Comparison of ENCODE assay signal across 29 cellular contexts in the genomic region with DNA sequence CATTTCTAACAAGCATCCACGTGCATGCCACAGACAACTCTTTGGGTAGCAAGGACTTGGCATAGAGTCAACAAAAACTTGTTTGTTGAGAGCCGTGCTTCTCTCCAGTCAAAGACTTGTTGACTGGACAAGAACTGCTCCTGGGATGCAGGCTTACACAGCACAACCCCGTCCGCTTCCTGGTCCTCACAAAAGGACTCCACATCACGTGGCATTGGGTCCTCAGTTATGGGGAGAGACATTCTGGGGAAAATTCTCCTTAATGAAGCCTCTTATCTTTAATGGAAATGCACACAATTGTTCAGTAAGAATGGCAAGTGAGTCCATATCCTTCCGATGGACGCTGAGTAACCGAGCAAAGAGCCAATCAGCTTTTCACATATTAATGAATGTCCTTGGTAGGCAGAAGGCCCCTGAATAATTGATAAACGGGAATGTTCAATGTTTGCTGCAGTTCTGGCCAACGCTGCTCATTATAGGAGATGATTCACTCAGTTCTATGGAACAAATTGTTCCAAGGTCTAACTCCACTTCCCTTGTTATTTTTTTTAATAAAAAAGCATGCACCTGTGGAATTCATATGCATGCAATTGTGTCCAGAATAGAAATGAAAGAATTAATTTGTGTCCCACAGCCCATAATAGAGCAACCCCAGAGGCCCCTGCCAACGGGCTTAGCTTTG.
DNase-seq lines count a peak whose midpoint lies in the region; ATAC-seq, FAIRE-seq and TF ChIP-seq lines count a peak whose summit lies in the region.
"Had no signal": no experiment of that assay in that cellular context is flagged by ENCODE, and none has a peak within 500 bp of the region (broad histone marks: within the 10 kb centered on the region; RNA-seq: fewer than 3 reads in every experiment).

No MANE protein-coding gene starts in this region.

- H3K4me2 ChIP-seq in keratinocyte (ENCODE audit: control insufficient read depth, extremely low read depth, insufficient read depth, low read depth, low read length) (peak overlapping the region; percentile 30), skeletal muscle satellite cell (ENCODE audit: low read length) (peak overlapping the region; percentile 26)
- H3K4me2 ChIP-seq: KMS-11 had no signal

- no peaks in the 10 kb centered on the region for H3K9me1 ChIP-seq in keratinocyte (ENCODE audit: control insufficient read depth, extremely low read depth, insufficient read depth, low read length)

- H3K4me3 ChIP-seq in heart left ventricle (no peak overlapping the region), colonic mucosa (no peak overlapping the region), keratinocyte (ENCODE audit: control insufficient read depth in 2 of 3, extremely low read depth in 1 of 3, insufficient read depth in 2 of 3, low read depth in 1 of 3, low read length in 3 of 3) (no peak overlapping the region), skeletal muscle satellite cell (ENCODE audit: low read length) (no peak overlapping the region)
- H3K4me3 ChIP-seq: SJCRH30, stomach, upper lobe of right lung had no signal

- H3K79me2 ChIP-seq in keratinocyte (ENCODE audit: control insufficient read depth, insufficient read depth, low read length): no peaks in the 10 kb centered on the region

- H3K4me1 ChIP-seq in heart left ventricle (peaks cover 0 to 19% (median 0%) of the 10 kb centered on the region in 12 donors), colonic mucosa (peaks cover 19% of the 10 kb centered on the region), keratinocyte (ENCODE audit: control insufficient read depth, extremely low read depth, insufficient read depth, low read length) (peaks cover 47% of the 10 kb centered on the region), skeletal muscle satellite cell (ENCODE audit: control insufficient read depth, insufficient read depth, low read length) (peaks cover 73% of the 10 kb centered on the region)
- H3K4me1 ChIP-seq: SJCRH30 had no signal

- H4K20me1 ChIP-seq in keratinocyte (ENCODE audit: control insufficient read depth, extremely low read depth, insufficient read depth, low read length): no peaks in the 10 kb centered on the region

- intact Hi-C loops in heart left ventricle (cut with DNase I): no loop called here
- intact Hi-C loops in Right ventricle myocardium superior (cut with DNase I): no loop called here
- intact Hi-C loops in colonic mucosa (cut with DNase I): no loop called here

- DNase-seq in heart left ventricle (no peak), Right ventricle myocardium superior (no peak), colonic mucosa (no peak), keratinocyte (ENCODE audit: low read depth, low spot score) (no peak), ecto neural progenitor cell (ENCODE audit: low spot score) (no peak)
- DNase-seq: activated naive CD4-positive, alpha-beta T cell treated with anti-CD3 and anti-CD28 coated beads, Interleukin-2, amount 50 U/mL, for 16 hours; activated T-cell treated with anti-CD3 and anti-CD28 coated beads, Interleukin-2, amount 50 U/mL, for 48 hours; aorta; Caco-2; DND-41; NCI-H187; NCI-H82; OCI-M1; retina; SJCRH30; stomach; T-cell; upper lobe of right lung had no signal

- H3K9me3 ChIP-seq in heart left ventricle (peaks cover 0 to 5% (median 0%) of the 10 kb centered on the region in 12 donors), colonic mucosa (no peaks in the 10 kb centered on the region), keratinocyte (ENCODE audit: control insufficient read depth, low read depth, low read length) (no peaks in the 10 kb centered on the region), skeletal muscle satellite cell (replicated peaks; ENCODE audit: low read length) (no peaks in the 10 kb centered on the region)
- H3K9me3 ChIP-seq: stomach had no signal

- H2AFZ ChIP-seq in keratinocyte (ENCODE audit: control insufficient read depth, low read length): no peak overlapping the region

- H3K36me3 ChIP-seq in heart left ventricle (no peaks in the 10 kb centered on the region), colonic mucosa (no peaks in the 10 kb centered on the region), keratinocyte (ENCODE audit: control insufficient read depth in 2 of 2, extremely low read depth in 1 of 2, insufficient read depth in 2 of 2, low read length in 2 of 2) (no peaks in the 10 kb centered on the region), skeletal muscle satellite cell (ENCODE audit: insufficient read depth, low read length) (no peaks in the 10 kb centered on the region)
- H3K36me3 ChIP-seq: SJCRH30, stomach, upper lobe of right lung had no signal

- no peak overlapping the region for H3K9ac ChIP-seq in colonic mucosa (ENCODE audit: low read depth in 2 of 2, low read length in 2 of 2)
- no peak overlapping the region for H3K9ac ChIP-seq in keratinocyte (ENCODE audit: control insufficient read depth, extremely low read depth, insufficient read depth, low read length)
- peak overlapping the region; percentile 41 for H3K9ac ChIP-seq in skeletal muscle satellite cell (ENCODE audit: low read depth, low read length)
- H3K9ac ChIP-seq: KMS-11 had no signal

- FAIRE-seq in keratinocyte (lab: Jason Lieb, UNC): peak; percentile 57
- FAIRE-seq: A204.1, colon, endometrium, GM12891, islet of Langerhans, TTC549 had no signal

- TF ChIP-seq CTCF in heart left ventricle (IDR thresholded peaks at IDR 0.05) (no peak), colonic mucosa (IDR thresholded peaks at IDR 0.05) (no peak), keratinocyte (optimal IDR thresholded peaks at IDR 0.05 in 1 of 3, IDR thresholded peaks at IDR 0.05 in 1 of 3, conservative IDR thresholded peaks at IDR 0.05 in 1 of 3; ENCODE audit: extremely low read depth in 1 of 3, insufficient read depth in 2 of 3, low read length in 3 of 3) (no peak)

- dilution Hi-C loops in keratinocyte (cut with MboI; ENCODE audit: extremely low pct_ligation_motif_present, low sequenced_read_pairs): no loop called here

- ATAC-seq in heart left ventricle (peak in 3 of 4 donors; percentile 35 to 57 (median 36)), Right ventricle myocardium superior (ENCODE audit: poor library complexity) (no peak), HG03175 (IDR thresholded peaks at IDR 0.05; ENCODE audit: unreplicated experiment) (no peak), HG03521 (IDR thresholded peaks at IDR 0.05; ENCODE audit: unreplicated experiment) (no peak)
- ATAC-seq: HCT116, T-cell, upper lobe of right lung had no signal

- H3K27ac ChIP-seq in heart left ventricle (no peak overlapping the region), colonic mucosa (peak overlapping the region; percentile 39), keratinocyte (ENCODE audit: control insufficient read depth, insufficient read depth, low read length) (no peak overlapping the region)
- H3K27ac ChIP-seq: KMS-11, SJCRH30 had no signal

- no peaks in the 10 kb centered on the region for H3K27me3 ChIP-seq in heart left ventricle
- no peaks in the 10 kb centered on the region for H3K27me3 ChIP-seq in colonic mucosa
- no peaks in the 10 kb centered on the region for H3K27me3 ChIP-seq in keratinocyte (ENCODE audit: control insufficient read depth, extremely low read depth, insufficient read depth, low read length)
- H3K27me3 ChIP-seq in skeletal muscle satellite cell (ENCODE audit: control insufficient read depth, insufficient read depth, low read length): no peaks in the 10 kb centered on the region
- H3K27me3 ChIP-seq: SJCRH30, stomach, upper lobe of right lung had no signal

- 59 to 65% (median 63%) methylated on average over 11 of the region's 11 CpGs for WGBS in heart left ventricle, 4 donors

- no peak for TF ChIP-seq POLR2A in heart left ventricle (IDR thresholded peaks at IDR 0.05)

Comparison
In these comparisons a context has a peak if more than half of its experiments do, and no peak if none do; other contexts are left out.
1. ATAC-seq: peak in heart left ventricle (3 of 4); none in Right ventricle myocardium superior (single experiment), HG03175 (single experiment) and HG03521 (single experiment).